Comparison of ENCODE assay signal across 21 cellular contexts in genomic region chr12:22160396-22161003, GRCh38.
DNase-seq lines count a peak whose midpoint lies in the region; ATAC-seq, FAIRE-seq and TF ChIP-seq lines count a peak whose summit lies in the region.
"Had no signal": no experiment of that assay in that cellular context is flagged by ENCODE, and none has a peak within 500 bp of the region (broad histone marks: within the 10 kb centered on the region; RNA-seq: fewer than 3 reads in every experiment).

No MANE protein-coding gene starts in this region.

- H3K36me3 Mint-ChIP-seq in natural killer cell (no peaks in the 10 kb centered on the region), Calu3 (ENCODE audit: insufficient read depth, unreplicated experiment) (no peaks in the 10 kb centered on the region)
- no peaks in the 10 kb centered on the region for H3K36me3 Mint-ChIP-seq in natural killer cell treated with Interleukin-12 subunit alpha and Interleukin-12 subunit beta and Interleukin-15 and Interleukin-18, amount 100 ng/mL, for 72 hours
- peaks cover 1% of the 10 kb centered on the region for H3K36me3 Mint-ChIP-seq in T-helper 1 cell treated with Interleukin-12 subunit alpha and Interleukin-12 subunit beta and Interleukin-4 antibody, amounts not matched to agents 30 μg/mL and 1 μg/mL, for 36 hours (ENCODE audit: low read depth)
- H3K36me3 Mint-ChIP-seq in activated naive CD8-positive, alpha-beta T cell treated with anti-CD3 and anti-CD28 coated beads, Interleukin-2, amount 10 ng/mL, durations not matched to agents 7 days and 5 days = peaks cover 9% of the 10 kb centered on the region

- TF ChIP-seq POLR2A in GM12891 (IDR thresholded peaks at IDR 0.05; ENCODE audit: low read depth, low read length) = no peak

- no peaks in the 10 kb centered on the region for H3K9me3 ChIP-seq in colonic mucosa
- H3K9me3 ChIP-seq: vagina had no signal

- H3K27me3 ChIP-seq in colonic mucosa = no peaks in the 10 kb centered on the region
- H3K27me3 ChIP-seq: heart left ventricle, vagina had no signal

- no peak overlapping the region for H3K4me3 ChIP-seq in colonic mucosa
- H3K4me3 ChIP-seq: heart left ventricle, vagina had no signal

- ATAC-seq in natural killer cell = no peak
- no peak for ATAC-seq in natural killer cell treated with Interleukin-12 subunit alpha and Interleukin-12 subunit beta and Interleukin-15 and Interleukin-18, amount 100 ng/mL, for 72 hours
- peak; percentile 73 for ATAC-seq in activated naive CD8-positive, alpha-beta T cell treated with anti-CD3 and anti-CD28 coated beads, Interleukin-2, amount 10 ng/mL, durations not matched to agents 7 days and 5 days (ENCODE audit: low read depth)
- ATAC-seq: heart left ventricle, PC-3 had no signal

- H3K4me1 Mint-ChIP-seq in natural killer cell (peaks cover 21 to 22% of the 10 kb centered on the region in 2 donors), Calu3 (ENCODE audit: low read depth, unreplicated experiment) (no peaks in the 10 kb centered on the region)
- H3K4me1 Mint-ChIP-seq in natural killer cell treated with Interleukin-12 subunit alpha and Interleukin-12 subunit beta and Interleukin-15 and Interleukin-18, amount 100 ng/mL, for 72 hours (ENCODE audit: low read depth in 2 of 2) = peaks cover 8 to 20% of the 10 kb centered on the region in 2 donors
- H3K4me1 Mint-ChIP-seq in T-helper 1 cell treated with Interleukin-12 subunit alpha and Interleukin-12 subunit beta and Interleukin-4 antibody, amounts not matched to agents 30 μg/mL and 1 μg/mL, for 36 hours (ENCODE audit: low read depth) = peaks cover 13% of the 10 kb centered on the region
- H3K4me1 Mint-ChIP-seq in activated naive CD8-positive, alpha-beta T cell treated with anti-CD3 and anti-CD28 coated beads, Interleukin-2, amount 10 ng/mL, durations not matched to agents 7 days and 5 days = peaks cover 25% of the 10 kb centered on the region

- intact Hi-C loops in natural killer cell (cut with micrococcal nuclease) (no loop called here), colonic mucosa (cut with DNase I) (no loop called here), Calu3 (cut with micrococcal nuclease; ENCODE audit: unreplicated experiment) (no loop called here)

- H3K9me3 Mint-ChIP-seq in natural killer cell (no peaks in the 10 kb centered on the region), Calu3 (ENCODE audit: low read depth, unreplicated experiment) (peaks cover 2% of the 10 kb centered on the region)
- H3K9me3 Mint-ChIP-seq in natural killer cell treated with Interleukin-12 subunit alpha and Interleukin-12 subunit beta and Interleukin-15 and Interleukin-18, amount 100 ng/mL, for 72 hours = no peaks in the 10 kb centered on the region
- peaks cover 7% of the 10 kb centered on the region for H3K9me3 Mint-ChIP-seq in T-helper 1 cell treated with Interleukin-12 subunit alpha and Interleukin-12 subunit beta and Interleukin-4 antibody, amounts not matched to agents 30 μg/mL and 1 μg/mL, for 36 hours
- peaks cover 6% of the 10 kb centered on the region for H3K9me3 Mint-ChIP-seq in activated naive CD8-positive, alpha-beta T cell treated with anti-CD3 and anti-CD28 coated beads, Interleukin-2, amount 10 ng/mL, durations not matched to agents 7 days and 5 days

- TF ChIP-seq CTCF in natural killer cell (IDR thresholded peaks at IDR 0.05) = no peak
- no peak for TF ChIP-seq CTCF in colonic mucosa (IDR thresholded peaks at IDR 0.05)
- TF ChIP-seq CTCF in Calu3 (IDR thresholded peaks at IDR 0.05; ENCODE audit: unreplicated experiment) = no peak

- BruUV-seq in Calu3 (replicated peaks; lab: Mats Ljungman, UMichigan) = no TSS peak

- FAIRE-seq in GM12891 (lab: Jason Lieb, UNC) = no peak
- FAIRE-seq: D721Med, G401.6 had no signal

- H3K36me3 ChIP-seq in colonic mucosa = no peaks in the 10 kb centered on the region
- H3K36me3 ChIP-seq: heart left ventricle, vagina had no signal

- no peak for DNase-seq in natural killer cell
- DNase-seq in natural killer cell treated with Interleukin-12 subunit alpha and Interleukin-12 subunit beta and Interleukin-15 and Interleukin-18, amount 100 ng/mL, for 72 hours (ENCODE audit: low spot score) = no peak
- DNase-seq in activated naive CD8-positive, alpha-beta T cell treated with anti-CD3 and anti-CD28 coated beads, Interleukin-2, amount 10 ng/mL, durations not matched to agents 7 days and 5 days = no peak
- DNase-seq in DMS 273 (lab: John Stamatoyannopoulos, UW; ENCODE audit: unreplicated experiment) = no peak
- no peak for DNase-seq in GM12891 (ENCODE audit: insufficient read length, low spot score)
- DNase-seq in colonic mucosa = no peak
- no peak for DNase-seq in Calu3
- DNase-seq: activated CD4-positive, alpha-beta T cell treated with anti-CD3 and anti-CD28 coated beads for 1 hour; anterior cingulate cortex; heart left ventricle; NCI-H1436; NCI-H2171 treated with DMSO at 0.1 percent for 48 hours; PC-3; posterior cingulate gyrus; SIG-M5; stimulated activated CD4-positive, alpha-beta T cell treated with anti-CD3 and anti-CD28 coated beads, Interleukin-2, amount 100 ng/mL, for 48 hours; substantia nigra had no signal

- CTCF ChIA-PET in Calu3 (lab: Charles Lee) = no interaction called here

- no peak overlapping the region for H3K27ac ChIP-seq in colonic mucosa
- H3K27ac ChIP-seq: heart left ventricle, vagina had no signal

- POLR2A ChIA-PET in activated naive CD8-positive, alpha-beta T cell treated with anti-CD3 and anti-CD28 coated beads, Interleukin-2, amount 10 ng/mL, durations not matched to agents 7 days and 5 days (lab: Charles Lee) = no interaction called here

- H3K27ac Mint-ChIP-seq in natural killer cell = peak overlapping the region; percentile 12 to 51
- H3K27ac Mint-ChIP-seq in natural killer cell treated with Interleukin-12 subunit alpha and Interleukin-12 subunit beta and Interleukin-15 and Interleukin-18, amount 100 ng/mL, for 72 hours = peak overlapping the region in 1 of 2 donors; percentile 42
- peak overlapping the region; percentile 49 for H3K27ac Mint-ChIP-seq in T-helper 1 cell treated with Interleukin-12 subunit alpha and Interleukin-12 subunit beta and Interleukin-4 antibody, amounts not matched to agents 30 μg/mL and 1 μg/mL, for 36 hours
- peak overlapping the region; percentile 89 for H3K27ac Mint-ChIP-seq in activated naive CD8-positive, alpha-beta T cell treated with anti-CD3 and anti-CD28 coated beads, Interleukin-2, amount 10 ng/mL, durations not matched to agents 7 days and 5 days
- H3K27ac Mint-ChIP-seq in Calu3 (ENCODE audit: unreplicated experiment) = no peak overlapping the region

- H3K9ac ChIP-seq in colonic mucosa (ENCODE audit: low read depth in 2 of 2, low read length in 2 of 2) = no peak overlapping the region

- H3K4me1 ChIP-seq in colonic mucosa = no peaks in the 10 kb centered on the region
- H3K4me1 ChIP-seq: vagina had no signal

- peak overlapping the region; percentile 43 for H3K4me3 Mint-ChIP-seq in natural killer cell
- no peak overlapping the region for H3K4me3 Mint-ChIP-seq in natural killer cell treated with Interleukin-12 subunit alpha and Interleukin-12 subunit beta and Interleukin-15 and Interleukin-18, amount 100 ng/mL, for 72 hours
- peak overlapping the region; percentile 14 for H3K4me3 Mint-ChIP-seq in T-helper 1 cell treated with Interleukin-12 subunit alpha and Interleukin-12 subunit beta and Interleukin-4 antibody, amounts not matched to agents 30 μg/mL and 1 μg/mL, for 36 hours
- peak overlapping the region; percentile 58 for H3K4me3 Mint-ChIP-seq in activated naive CD8-positive, alpha-beta T cell treated with anti-CD3 and anti-CD28 coated beads, Interleukin-2, amount 10 ng/mL, durations not matched to agents 7 days and 5 days
- no peak overlapping the region for H3K4me3 Mint-ChIP-seq in Calu3 (ENCODE audit: low read depth, unreplicated experiment)

- H3K27me3 Mint-ChIP-seq in natural killer cell (ENCODE audit: low read depth in 2 of 2) (no peaks in the 10 kb centered on the region), Calu3 (ENCODE audit: unreplicated experiment) (no peaks in the 10 kb centered on the region)
- no peaks in the 10 kb centered on the region for H3K27me3 Mint-ChIP-seq in natural killer cell treated with Interleukin-12 subunit alpha and Interleukin-12 subunit beta and Interleukin-15 and Interleukin-18, amount 100 ng/mL, for 72 hours
- no peaks in the 10 kb centered on the region for H3K27me3 Mint-ChIP-seq in T-helper 1 cell treated with Interleukin-12 subunit alpha and Interleukin-12 subunit beta and Interleukin-4 antibody, amounts not matched to agents 30 μg/mL and 1 μg/mL, for 36 hours (ENCODE audit: low read depth)
- no peaks in the 10 kb centered on the region for H3K27me3 Mint-ChIP-seq in activated naive CD8-positive, alpha-beta T cell treated with anti-CD3 and anti-CD28 coated beads, Interleukin-2, amount 10 ng/mL, durations not matched to agents 7 days and 5 days

TF ChIP-seq in GM12891, 5 proteins besides CTCF, POLR2A, EP300 and RAD21:
- no peak for TF ChIP-seq POLR2AphosphoS5 (IDR thresholded peaks at IDR 0.05; ENCODE audit: low read depth, low read length)
- no peak for TF ChIP-seq TAF1 (IDR thresholded peaks at IDR 0.05; ENCODE audit: low read depth, low read length)
- no peak for TF ChIP-seq POU2F2 (IDR thresholded peaks at IDR 0.05; ENCODE audit: low read depth, low read length)
- TF ChIP-seq SPI1 (IDR thresholded peaks at IDR 0.05; ENCODE audit: low read depth, low read length) = no peak
- no peak for TF ChIP-seq PAX5 (IDR thresholded peaks at IDR 0.05; ENCODE audit: insufficient read depth, low read length, severe bottlenecking)
TF ChIP-seq in GM12891: peak in this region for 0.

Comparison
In these comparisons a context has a peak if more than half of its experiments do, and no peak if none do; other contexts are left out.
1. H3K4me3 Mint-ChIP-seq: peak in natural killer cell (single experiment), T-helper 1 cell treated with Interleukin-12 subunit alpha and Interleukin-12 subunit beta and Interleukin-4 antibody, amounts not matched to agents 30 μg/mL and 1 μg/mL, for 36 hours (single experiment) and activated naive CD8-positive, alpha-beta T cell treated with anti-CD3 and anti-CD28 coated beads, Interleukin-2, amount 10 ng/mL, durations not matched to agents 7 days and 5 days (single experiment); none in natural killer cell treated with Interleukin-12 subunit alpha and Interleukin-12 subunit beta and Interleukin-15 and Interleukin-18, amount 100 ng/mL, for 72 hours (single experiment) and Calu3 (single experiment).